In the genomic region with DNA sequence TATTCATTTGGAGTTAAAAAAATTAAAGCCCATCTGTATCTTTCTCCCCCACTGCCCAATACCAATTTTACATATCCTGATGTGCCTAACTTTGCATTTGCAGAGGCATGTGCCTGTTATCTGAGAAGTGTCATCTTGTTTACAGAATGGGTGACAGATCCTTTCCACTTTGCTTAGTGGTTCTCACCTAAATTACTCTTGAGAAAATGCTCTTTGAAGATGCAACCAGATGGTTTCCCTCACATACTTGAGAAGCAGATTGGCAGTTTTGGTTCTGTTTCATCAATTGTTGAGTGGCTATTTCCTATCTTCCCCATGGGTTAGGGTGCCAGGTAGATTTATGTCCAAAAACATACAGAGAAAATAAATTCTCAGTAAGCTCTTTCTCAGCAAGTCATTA, we compare ENCODE assay signal across 1 cellular context.
TF ChIP-seq lines count a peak whose summit lies in the region.

No MANE protein-coding gene starts in this region.

TF ChIP-seq in GM23338, 12 proteins besides CTCF, POLR2A, EP300 and RAD21 (continued from another document):
- no peak for TF ChIP-seq ZNF462 (CRISPR knock-in tag; IDR thresholded peaks at IDR 0.05)
- no peak; the same call in 1 of the 2 replicates for TF ChIP-seq NANOG (IDR thresholded peaks at IDR 0.05; ENCODE audit: borderline replicate concordance)
